ENCODE assay signal across 26 cellular contexts in genomic region chr1:198271467-198271866, GRCh38.
"Had no signal": no experiment of that assay in that cellular context is flagged by ENCODE, and none has a peak within 500 bp of the region (broad histone marks: within the 10 kb centered on the region; RNA-seq: fewer than 3 reads in every experiment).

No MANE protein-coding gene starts in this region.

- H3K27ac ChIP-seq: epithelial cell of prostate, esophagus squamous epithelium, gastroesophageal sphincter, lower lobe of right lung, psoas muscle, testis, tibial nerve, upper lobe of right lung, vagina had no signal

- H3K4me1 ChIP-seq: gastroesophageal sphincter, psoas muscle, vagina had no signal

- H3K27ac Mint-ChIP-seq: dendritic cell treated with granulocyte-macrophage colony-stimulating factor and Interleukin-4, amounts not matched to agents 40 ng/mL and 50 ng/mL, for 4 days; memory B cell; stimulated activated naive B cell treated with anti-CD40 and anti-IgM and Interleukin-4, amounts not matched to agents 10 μg/mL and 1 μg/mL and 100 μg/mL, for 72 hours; stimulated activated naive CD8-positive, alpha-beta T cell treated with anti-CD3 and anti-CD28 coated beads, Interleukin-15, amount 100 ng/mL, for 72 hours had no signal

- H3K36me3 ChIP-seq: left lung, lower lobe of right lung, tibial nerve, upper lobe of right lung had no signal

- H3K4me3 ChIP-seq: esophagus squamous epithelium, gastroesophageal sphincter, left lung, lower lobe of right lung, psoas muscle, testis, tibial nerve, upper lobe of right lung, vagina had no signal

- H3K9me3 ChIP-seq: esophagus squamous epithelium, gastroesophageal sphincter, left lung, lower lobe of right lung, psoas muscle, testis, tibial nerve, upper lobe of right lung, vagina had no signal

- H3K27me3 Mint-ChIP-seq: dendritic cell treated with granulocyte-macrophage colony-stimulating factor and Interleukin-4, amounts not matched to agents 40 ng/mL and 50 ng/mL, for 4 days; effector memory CD8-positive, alpha-beta T cell; memory B cell; naive B cell; stimulated activated naive B cell treated with anti-CD40 and anti-IgM and Interleukin-4, amounts not matched to agents 10 μg/mL and 1 μg/mL and 100 μg/mL, for 72 hours; stimulated activated naive CD8-positive, alpha-beta T cell treated with anti-CD3 and anti-CD28 coated beads, Interleukin-15, amount 100 ng/mL, for 72 hours had no signal

- H3K4me1 Mint-ChIP-seq: memory B cell; naive B cell; stimulated activated naive CD8-positive, alpha-beta T cell treated with anti-CD3 and anti-CD28 coated beads, Interleukin-15, amount 100 ng/mL, for 72 hours had no signal

- H3K9me3 Mint-ChIP-seq: dendritic cell treated with granulocyte-macrophage colony-stimulating factor and Interleukin-4, amounts not matched to agents 40 ng/mL and 50 ng/mL, for 4 days; effector memory CD8-positive, alpha-beta T cell; memory B cell; naive B cell; nephron; stimulated activated naive B cell treated with anti-CD40 and anti-IgM and Interleukin-4, amounts not matched to agents 10 μg/mL and 1 μg/mL and 100 μg/mL, for 72 hours; stimulated activated naive CD8-positive, alpha-beta T cell treated with anti-CD3 and anti-CD28 coated beads, Interleukin-15, amount 100 ng/mL, for 72 hours had no signal

- H3K27me3 ChIP-seq: esophagus squamous epithelium, gastroesophageal sphincter, left lung, testis, tibial nerve, upper lobe of right lung, vagina had no signal

- ATAC-seq: effector memory CD8-positive, alpha-beta T cell; gastroesophageal sphincter; psoas muscle; sciatic nerve; stimulated activated naive B cell treated with anti-CD40 and anti-IgM and Interleukin-4, amounts not matched to agents 10 μg/mL and 1 μg/mL and 100 μg/mL, for 72 hours; stimulated activated naive CD8-positive, alpha-beta T cell treated with anti-CD3 and anti-CD28 coated beads, Interleukin-15, amount 100 ng/mL, for 72 hours; upper lobe of right lung had no signal

- DNase-seq: effector memory CD8-positive, alpha-beta T cell; esophagus squamous epithelium; foreskin fibroblast; glutamatergic neuron; islet precursor cell; left lung; lower lobe of right lung; midbrain; naive B cell; occipital lobe; psoas muscle; retina; stimulated activated CD4-positive, alpha-beta T cell treated with anti-CD3 and anti-CD28 coated beads, Interleukin-2, amount 100 ng/mL, for 24 hours; stimulated activated CD4-positive, alpha-beta T cell treated with anti-CD3 and anti-CD28 coated beads, Interleukin-4, amount 100 ng/mL, for 4 hours; stimulated activated naive B cell treated with anti-CD40 and anti-IgM and Interleukin-4, amounts not matched to agents 10 μg/mL and 1 μg/mL and 100 μg/mL, for 72 hours; stimulated activated naive CD8-positive, alpha-beta T cell treated with anti-CD3 and anti-CD28 coated beads, Interleukin-15, amount 100 ng/mL, for 72 hours; testis; upper lobe of right lung had no signal

- H3K4me3 Mint-ChIP-seq: dendritic cell treated with granulocyte-macrophage colony-stimulating factor and Interleukin-4, amounts not matched to agents 40 ng/mL and 50 ng/mL, for 4 days; effector memory CD8-positive, alpha-beta T cell; memory B cell; naive B cell; nephron; stimulated activated naive B cell treated with anti-CD40 and anti-IgM and Interleukin-4, amounts not matched to agents 10 μg/mL and 1 μg/mL and 100 μg/mL, for 72 hours; stimulated activated naive CD8-positive, alpha-beta T cell treated with anti-CD3 and anti-CD28 coated beads, Interleukin-15, amount 100 ng/mL, for 72 hours had no signal
